18 cellular contexts compared by ENCODE assay signal in the genomic region with DNA sequence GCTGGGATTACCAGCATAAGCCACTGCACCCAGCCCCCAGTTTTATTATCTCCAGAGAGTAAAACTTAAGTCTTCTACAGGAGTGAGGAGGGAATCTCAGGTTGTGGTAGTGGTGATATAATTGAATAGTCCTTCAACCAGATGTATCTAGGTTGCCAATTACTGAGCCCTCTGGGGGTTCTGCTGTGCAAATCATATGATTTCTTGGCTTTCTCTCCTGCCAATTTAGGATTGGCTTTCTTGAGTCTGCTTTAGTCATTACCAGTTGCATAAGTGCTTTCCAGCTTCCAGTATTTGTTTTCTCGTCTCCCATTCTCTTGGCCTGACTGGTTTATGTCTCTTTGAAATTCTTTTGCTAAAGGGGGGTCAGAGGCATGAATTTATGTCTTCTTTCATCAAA.
"Had no signal": no experiment of that assay in that cellular context is flagged by ENCODE, and none has a peak within 500 bp of the region (broad histone marks: within the 10 kb centered on the region; RNA-seq: fewer than 3 reads in every experiment).

No MANE protein-coding gene starts in this region.

- H3K27ac ChIP-seq: colonic mucosa, epithelial cell of prostate, ovary, prostate gland, tibial artery had no signal

- H3K27ac Mint-ChIP-seq: activated naive CD4-positive, alpha-beta T cell treated with anti-CD3 and anti-CD28 coated beads, Interleukin-2, amount 50 U/mL, for 24 hours; brain; mesothelial cell of epicardium; natural killer cell had no signal

- H3K4me3 Mint-ChIP-seq: activated naive CD4-positive, alpha-beta T cell treated with anti-CD3 and anti-CD28 coated beads, Interleukin-2, amount 50 U/mL, for 24 hours; brain; central memory CD8-positive, alpha-beta T cell; mesothelial cell of epicardium; natural killer cell had no signal

- H3K27me3 ChIP-seq: colonic mucosa, ovary, tibial artery had no signal

- ATAC-seq: natural killer cell; stimulated activated naive CD8-positive, alpha-beta T cell treated with anti-CD3 and anti-CD28 coated beads, Interleukin-15, Interleukin-2, amounts not matched to agents 100 U/mL and 50 U/mL, for 24 hours had no signal

- H3K4me3 ChIP-seq: colonic mucosa, ovary, prostate gland, tibial artery had no signal

- H3K4me1 Mint-ChIP-seq: brain, mesothelial cell of epicardium had no signal

- H3K4me1 ChIP-seq: colonic mucosa, prostate gland had no signal

- DNase-seq: activated CD4-positive, alpha-beta T cell treated with anti-CD3 and anti-CD28 coated beads for 1 hour; activated gamma-delta T cell treated with Interleukin-2 at 50 U/mL for 16 hours; activated T-cell treated with anti-CD3 and anti-CD28 coated beads, Interleukin-2, amount 50 U/mL, for 1 hour; aorta; colonic mucosa; kidney; natural killer cell; ovary; stimulated activated CD4-positive, alpha-beta T cell treated with anti-CD3 and anti-CD28 coated beads, Interleukin-4, amount 100 ng/mL, for 4 hours; stimulated activated naive CD8-positive, alpha-beta T cell treated with anti-CD3 and anti-CD28 coated beads, Interleukin-15, Interleukin-2, amounts not matched to agents 100 U/mL and 50 U/mL, for 24 hours; T-helper 9 cell; tibial artery had no signal

- H3K9me3 ChIP-seq: colonic mucosa, ovary, prostate gland, tibial artery had no signal

- H3K27me3 Mint-ChIP-seq: activated naive CD4-positive, alpha-beta T cell treated with anti-CD3 and anti-CD28 coated beads, Interleukin-2, amount 50 U/mL, for 24 hours; brain; central memory CD8-positive, alpha-beta T cell had no signal
